Comparison of ENCODE assay signal across 8 cellular contexts in genomic region chr5:163459888-163460561, GRCh38. TPM values are rescaled to one million over a fixed set of nuclear protein-coding genes. Genes with fewer than 3 reads are reported as not detected.
A peak's percentile ranks its signal among the peaks of the same experiment; 100 is the strongest.
DNase-seq lines count a peak whose midpoint lies in the region; ATAC-seq and TF ChIP-seq lines count a peak whose summit lies in the region.

Gene NUDCD2, minus strand, starts transcription at chr5:163460102. Its CDS starts 52 bp downstream, at chr5:163460050.

- no peaks in the 10 kb centered on the region for H3K4me1 ChIP-seq in IMR-90 (ENCODE audit: control insufficient read depth, insufficient read depth, low read length)
- H3K4me1 ChIP-seq in mucosa of descending colon (ENCODE audit: low read depth) = peaks cover 5% of the 10 kb centered on the region

- DNase-seq in DMS153 (lab: John Stamatoyannopoulos, UW) = peak; percentile 84
- DNase-seq in IMR-90 = peak; percentile 99
- peak; percentile 98 for DNase-seq in OCI-M1 (lab: John Stamatoyannopoulos, UW)
- DNase-seq in activated T-cell treated with anti-CD3 and anti-CD28 coated beads for 4 hours = peak; percentile 90
- DNase-seq in epithelial cell of prostate (ENCODE audit: low read depth, low spot score) = peak; percentile 93
- peak; percentile 94 to 96 (median 96) for DNase-seq in mucosa of descending colon
- DNase-seq in stimulated activated CD8-positive, alpha-beta memory T cell treated with anti-CD3 and anti-CD28 coated beads, Interleukin-4, amount 100 ng/mL, for 24 hours (ENCODE audit: low read depth) = peak; percentile 88

- peak within 1 kb of the TSS; percentile 95 for H4K5ac ChIP-seq in IMR-90 (ENCODE audit: low read depth, low read length)

- peak within 1 kb of the TSS; percentile 75 for H2AK9ac ChIP-seq in IMR-90 (replicated peaks; ENCODE audit: low read depth, low read length, poor library complexity)

- no peaks in the 10 kb centered on the region for H3K9me1 ChIP-seq in IMR-90 (ENCODE audit: insufficient read depth, low read length)

- H3K27ac ChIP-seq in IMR-90 (ENCODE audit: insufficient read depth, low read length) = peak within 1 kb of the TSS; percentile 89
- H3K27ac ChIP-seq in epithelial cell of prostate = peak within 1 kb of the TSS; percentile 90

- peak within 1 kb of the TSS; percentile 70 to 99 for H4K8ac ChIP-seq in IMR-90 (ENCODE audit: low read depth in 2 of 2, low read length in 2 of 2)

- H3K9ac ChIP-seq in IMR-90 (ENCODE audit: low read depth, low read length) = peak within 1 kb of the TSS; percentile 90

- BruUV-seq in IMR-90 (replicated peaks; lab: Mats Ljungman, UMichigan) = no TSS peak

- ATAC-seq in GM21528 (IDR thresholded peaks at IDR 0.05; ENCODE audit: low FRiP score, unreplicated experiment) = peak; percentile 85
- ATAC-seq in IMR-90 (ENCODE audit: low read depth) = peak; percentile 90
- ATAC-seq in mucosa of descending colon = peak; percentile 90

- H2BK5ac ChIP-seq in IMR-90 (ENCODE audit: low read depth, low read length, poor library complexity, severe bottlenecking) = peak within 1 kb of the TSS; percentile 94

- POLR2A ChIA-PET in IMR-90 (lab: Charles Lee; ENCODE audit: unreplicated experiment) = interaction anchor here (0.5 to 0.9 kb wide), 6 partner anchors 15 to 317 kb away, joined by 3 to 4 read pairs (median 3); no protein-coding TSS in a partner anchor

- H3K79me1 ChIP-seq in IMR-90 (ENCODE audit: low read depth in 1 of 2, low read length in 2 of 2) = peaks cover 14 to 18% of the 10 kb centered on the region in 2 experiments; a peak in 3 of 4 replicates

- in situ Hi-C loops in IMR-90 (cut with MboI; ENCODE audit: low sequenced_read_pairs) = no loop called here

- dilution Hi-C loops in IMR-90 (cut with HindIII; ENCODE audit: low sequenced_read_pairs, unreplicated experiment) = no loop called here

- TF ChIP-seq POLR2A in IMR-90 (IDR thresholded peaks at IDR 0.05; ENCODE audit: low read depth, low read length) = peak; percentile 82

- H2BK120ac ChIP-seq in IMR-90 (ENCODE audit: low read depth, low read length) = peak within 1 kb of the TSS; percentile 84

- H3K4me2 ChIP-seq in IMR-90 (ENCODE audit: low read depth, low read length) = peak within 1 kb of the TSS; percentile 96

- H3K23ac ChIP-seq in IMR-90 (ENCODE audit: low read depth, low read length) = peak within 1 kb of the TSS; percentile 97

- no peaks in the 10 kb centered on the region for H3K27me3 ChIP-seq in IMR-90 (ENCODE audit: control insufficient read depth, insufficient read depth, low read length)

- 1% methylated on average over 30 of the region's 53 CpGs; no CpG with 5 or more reads in 1 of the 2 experiments for WGBS in IMR-90 (ENCODE audit: extremely low coverage in 2 of 2, insufficient read length in 1 of 2), 2 experiments

- H2AFZ ChIP-seq in IMR-90 (replicated peaks; ENCODE audit: low read length, poor library complexity) = peak within 1 kb of the TSS; percentile 89

- intact Hi-C loops in IMR-90 (cut with micrococcal nuclease) = loop anchor here (1.0 kb wide), 1 partner anchor 44 kb away; no protein-coding TSS in a partner anchor
- intact Hi-C loops in mucosa of descending colon (cut with DNase I, micrococcal nuclease) = no loop called here

- H2BK15ac ChIP-seq in IMR-90 (ENCODE audit: low read depth, low read length) = peak within 1 kb of the TSS; percentile 89; the same call in 2 of the 3 replicates

- H3K4ac ChIP-seq in IMR-90 (ENCODE audit: low read depth, low read length) = peak within 1 kb of the TSS; percentile 98

- H3K14ac ChIP-seq in IMR-90 (replicated peaks; ENCODE audit: low read depth, low read length) = peak within 1 kb of the TSS; percentile 96

- H3K18ac ChIP-seq in IMR-90 (ENCODE audit: low read depth, low read length) = peak within 1 kb of the TSS; percentile 95

- peak within 1 kb of the TSS; percentile 95 for H4K91ac ChIP-seq in IMR-90 (ENCODE audit: insufficient read depth, low read depth, low read length)

- peak within 1 kb of the TSS; percentile 48; the same call in 1 of the 2 replicates for H2BK20ac ChIP-seq in IMR-90 (ENCODE audit: low read depth, low read length)

- H2AK5ac ChIP-seq in IMR-90 (ENCODE audit: low read depth, low read length) = peak within 1 kb of the TSS; percentile 76

- peak within 1 kb of the TSS; percentile 99 for H3K56ac ChIP-seq in IMR-90 (ENCODE audit: extremely low read depth, insufficient read depth, low read length)

- TF ChIP-seq CTCF in IMR-90 (conservative IDR thresholded peaks at IDR 0.05; ENCODE audit: low read depth, low read length) (peak; percentile 28), mucosa of descending colon (IDR thresholded peaks at IDR 0.05) (no peak)

- TF ChIP-seq RAD21 in IMR-90 (IDR thresholded peaks at IDR 0.05; ENCODE audit: low read length) = no peak

- H3K4me3 ChIP-seq in IMR-90 (ENCODE audit: insufficient read depth, low read depth, low read length) (peak within 1 kb of the TSS; percentile 65), mucosa of descending colon (peak within 1 kb of the TSS; percentile 38)

- H3K9me3 ChIP-seq in IMR-90 (ENCODE audit: control insufficient read depth, insufficient read depth, low read length) (no peaks in the 10 kb centered on the region), mucosa of descending colon (no peaks in the 10 kb centered on the region)

- H4K20me1 ChIP-seq in IMR-90 (ENCODE audit: insufficient read depth, low read length) = no peaks in the 10 kb centered on the region

- H3K36me3 ChIP-seq in IMR-90 (ENCODE audit: control insufficient read depth, insufficient read depth, low read length) (peaks cover 3% of the 10 kb centered on the region; the same call in 1 of the 2 replicates), mucosa of descending colon (ENCODE audit: low read depth) (no peaks in the 10 kb centered on the region)

- CTCF ChIA-PET in IMR-90 (lab: Yijun Ruan, JAX) = interaction anchor here (0.7 kb wide), 1 partner anchor 23 kb away, joined by 3 read pairs; no protein-coding TSS in a partner anchor

TF ChIP-seq in IMR-90, 13 proteins besides CTCF, POLR2A, EP300 and RAD21:
- TF ChIP-seq CHD1 (IDR thresholded peaks at IDR 0.05; ENCODE audit: low read depth, low read length) (no peak), MAFK (IDR thresholded peaks at IDR 0.05; ENCODE audit: low read depth, low read length) (no peak), SMC3 (IDR thresholded peaks at IDR 0.05; ENCODE audit: low read depth, low read length) (no peak), ELK1 (IDR thresholded peaks at IDR 0.05; ENCODE audit: borderline replicate concordance, low read depth, low read length) (no peak), NFE2L2 (IDR thresholded peaks at IDR 0.05; ENCODE audit: low read depth, low read length) (no peak), RFX5 (IDR thresholded peaks at IDR 0.05; ENCODE audit: low read depth, low read length) (no peak), FOS (IDR thresholded peaks at IDR 0.05; ENCODE audit: low read depth, low read length) (no peak), RCOR1 (IDR thresholded peaks at IDR 0.05; ENCODE audit: insufficient replicate concordance, low read length) (no peak), MXI1 (IDR thresholded peaks at IDR 0.05; ENCODE audit: borderline replicate concordance, low read depth, low read length) (peak; percentile 78; the same call in 1 of the 2 replicates), BHLHE40 (IDR thresholded peaks at IDR 0.05; ENCODE audit: low read depth, low read length) (0 out of 2 replicates have a peak, but pooled peaks have one; percentile 6), CEBPB (IDR thresholded peaks at IDR 0.05; ENCODE audit: low read depth, low read length) (peak; percentile 71), MAZ (IDR thresholded peaks at IDR 0.05; ENCODE audit: borderline replicate concordance, low read depth, low read length) (no peak)
- TF ChIP-seq, protein P1, sequence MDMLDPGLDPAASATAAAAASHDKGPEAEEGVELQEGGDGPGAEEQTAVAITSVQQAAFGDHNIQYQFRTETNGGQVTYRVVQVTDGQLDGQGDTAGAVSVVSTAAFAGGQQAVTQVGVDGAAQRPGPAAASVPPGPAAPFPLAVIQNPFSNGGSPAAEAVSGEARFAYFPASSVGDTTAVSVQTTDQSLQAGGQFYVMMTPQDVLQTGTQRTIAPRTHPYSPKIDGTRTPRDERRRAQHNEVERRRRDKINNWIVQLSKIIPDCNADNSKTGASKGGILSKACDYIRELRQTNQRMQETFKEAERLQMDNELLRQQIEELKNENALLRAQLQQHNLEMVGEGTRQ (IDR thresholded peaks at IDR 0.05; ENCODE audit: low read depth, low read length) = peak; percentile 5; the same call in 1 of the 2 replicates

RNA-seq across cellular contexts. Expression of gene NUDCD2, which starts in this region (rescaled TPM):
- 3.0 and 4.2 TPM in 2 replicates for total RNA-seq in IMR-90 (2012; rRNA removed)
- polyA plus RNA-seq in IMR-90 (2012; rRNA removed) = 3.1 and 3.5 TPM in 2 replicates
- 1.1 TPM in 2 replicates for polyA plus RNA-seq in IMR-90 (2012; cell fraction: cytosol; rRNA removed)
- 0.58 and 4.5 TPM in 2 replicates for polyA plus RNA-seq in IMR-90 (2012; cell fraction: nucleus; rRNA removed; ENCODE audit: low replicate concordance)
- total RNA-seq in mucosa of descending colon = 10 to 100 TPM; 17.5 to 24.1 (median 21.7) TPM

Comparison
In these comparisons a context has a peak if more than half of its experiments do, and no peak if none do; other contexts are left out.
1. Peak in every context shown above with its lines: DNase-seq, ATAC-seq, H3K4me3 ChIP-seq and H3K27ac ChIP-seq.